ENCODE assay signal across 27 cellular contexts in the genomic region with DNA sequence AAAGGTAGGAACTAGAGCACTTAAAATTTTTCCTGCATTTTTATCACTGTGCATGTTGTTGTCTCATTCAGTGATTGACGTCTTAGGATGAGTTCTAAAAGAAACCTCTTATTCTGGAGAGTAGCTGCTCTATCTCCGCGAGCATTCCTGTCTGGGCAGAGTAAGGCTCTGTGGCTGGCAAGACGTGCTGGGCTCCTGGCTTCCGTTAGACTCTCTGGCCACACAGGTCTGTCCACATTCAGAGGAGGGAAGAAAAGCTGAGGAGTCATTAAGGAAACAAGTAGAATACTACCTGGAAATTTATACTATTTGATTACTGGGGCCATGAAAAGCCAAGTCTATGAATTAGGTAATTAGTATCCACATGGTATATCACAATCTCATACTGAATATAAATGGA.
DNase-seq lines count a peak whose midpoint lies in the region; ATAC-seq and TF ChIP-seq lines count a peak whose summit lies in the region.
"Had no signal": no experiment of that assay in that cellular context is flagged by ENCODE, and none has a peak within 500 bp of the region (broad histone marks: within the 10 kb centered on the region; RNA-seq: fewer than 3 reads in every experiment).

No MANE protein-coding gene starts in this region.

- no peaks in the 10 kb centered on the region for H3K9me2 ChIP-seq in hepatocyte (replicated peaks; ENCODE audit: insufficient read depth)

- H4K20me1 ChIP-seq in hepatocyte (ENCODE audit: insufficient read depth, poor library complexity, severe bottlenecking): no peaks in the 10 kb centered on the region
- H4K20me1 ChIP-seq: BLaER1 treated with 17β-estradiol and CSF1 and Interleukin-3, amounts not matched to agents 10 nM and 100 nM had no signal

- H3K4me3 ChIP-seq in breast epithelium (no peak overlapping the region), hepatocyte (no peak overlapping the region)
- H3K4me3 ChIP-seq: BLaER1 treated with 17β-estradiol and CSF1 and Interleukin-3, amounts not matched to agents 10 nM and 100 nM; GM23248; HAP-1; Peyer's patch; SJCRH30 had no signal

- peak overlapping the region; percentile 36 for H3K4me2 ChIP-seq in hepatocyte
- H3K4me2 ChIP-seq: BLaER1 treated with 17β-estradiol and CSF1 and Interleukin-3, amounts not matched to agents 10 nM and 100 nM had no signal

- peak overlapping the region; percentile 31 for H3K27ac Mint-ChIP-seq in activated CD4-positive, alpha-beta T cell treated with anti-CD3 and anti-CD28 coated beads for 36 hours
- no peak overlapping the region for H3K27ac Mint-ChIP-seq in activated CD4-positive, alpha-beta T cell treated with anti-CD3 and anti-CD28 coated beads, Interleukin-2, amount 10 ng/mL, durations not matched to agents 24 days and 14 days
- H3K27ac Mint-ChIP-seq in stimulated activated memory B cell treated with anti-CD40 and anti-IgM and Interleukin-4, amounts not matched to agents 10 μg/mL and 1 μg/mL and 100 μg/mL, for 72 hours: peak overlapping the region; percentile 3
- H3K27ac Mint-ChIP-seq in activated T-cell treated with anti-CD3 and anti-CD28 coated beads, Interleukin-2, amount 50 U/mL, for 24 hours: no peak overlapping the region
- H3K27ac Mint-ChIP-seq: CD4-positive, alpha-beta memory T cell had no signal

- no peak for TF ChIP-seq POLR2A in breast epithelium (IDR thresholded peaks at IDR 0.05)

- peaks cover 9 to 11% of the 10 kb centered on the region in 2 donors for H3K9me3 ChIP-seq in breast epithelium
- peaks cover 16% of the 10 kb centered on the region for H3K9me3 ChIP-seq in hepatocyte (ENCODE audit: low read depth)
- H3K9me3 ChIP-seq: Caco-2 had no signal

- ATAC-seq in activated CD4-positive, alpha-beta T cell treated with anti-CD3 and anti-CD28 coated beads for 36 hours: no peak
- no peak for ATAC-seq in stimulated activated memory B cell treated with anti-CD40 and anti-IgM and Interleukin-4, amounts not matched to agents 10 μg/mL and 1 μg/mL and 100 μg/mL, for 72 hours
- ATAC-seq in left lobe of liver: no peak

- H3K27ac ChIP-seq in breast epithelium: peak overlapping the region; percentile 64 to 66
- H3K27ac ChIP-seq in hepatocyte: peak overlapping the region; percentile 84
- H3K27ac ChIP-seq: 22Rv1; BLaER1 treated with 17β-estradiol and CSF1 and Interleukin-3, amounts not matched to agents 10 nM and 100 nM; GM23248; Peyer's patch; SJCRH30 had no signal

- H3K4me1 Mint-ChIP-seq in activated CD4-positive, alpha-beta T cell treated with anti-CD3 and anti-CD28 coated beads for 36 hours: peaks cover 3% of the 10 kb centered on the region
- H3K4me1 Mint-ChIP-seq in activated CD4-positive, alpha-beta T cell treated with anti-CD3 and anti-CD28 coated beads, Interleukin-2, amount 10 ng/mL, durations not matched to agents 24 days and 14 days: peaks cover 8% of the 10 kb centered on the region
- peaks cover 30% of the 10 kb centered on the region for H3K4me1 Mint-ChIP-seq in stimulated activated memory B cell treated with anti-CD40 and anti-IgM and Interleukin-4, amounts not matched to agents 10 μg/mL and 1 μg/mL and 100 μg/mL, for 72 hours
- H3K4me1 Mint-ChIP-seq in activated T-cell treated with anti-CD3 and anti-CD28 coated beads, Interleukin-2, amount 50 U/mL, for 24 hours (ENCODE audit: low read depth): peaks cover 8% of the 10 kb centered on the region

- H3K27me3 Mint-ChIP-seq in activated CD4-positive, alpha-beta T cell treated with anti-CD3 and anti-CD28 coated beads for 36 hours: no peaks in the 10 kb centered on the region
- no peaks in the 10 kb centered on the region for H3K27me3 Mint-ChIP-seq in activated CD4-positive, alpha-beta T cell treated with anti-CD3 and anti-CD28 coated beads, Interleukin-2, amount 10 ng/mL, durations not matched to agents 24 days and 14 days
- no peaks in the 10 kb centered on the region for H3K27me3 Mint-ChIP-seq in stimulated activated memory B cell treated with anti-CD40 and anti-IgM and Interleukin-4, amounts not matched to agents 10 μg/mL and 1 μg/mL and 100 μg/mL, for 72 hours
- no peaks in the 10 kb centered on the region for H3K27me3 Mint-ChIP-seq in activated T-cell treated with anti-CD3 and anti-CD28 coated beads, Interleukin-2, amount 50 U/mL, for 24 hours
- H3K27me3 Mint-ChIP-seq: CD4-positive, alpha-beta memory T cell had no signal

- no peak for TF ChIP-seq CTCF in breast epithelium (IDR thresholded peaks at IDR 0.05)
- TF ChIP-seq CTCF in hepatocyte (IDR thresholded peaks at IDR 0.05; ENCODE audit: poor library complexity): no peak

- DNase-seq in activated CD4-positive, alpha-beta T cell treated with anti-CD3 and anti-CD28 coated beads for 36 hours: no peak
- DNase-seq in activated CD4-positive, alpha-beta T cell treated with anti-CD3 and anti-CD28 coated beads, Interleukin-2, amount 10 ng/mL, durations not matched to agents 24 days and 14 days: no peak
- DNase-seq in breast epithelium (ENCODE audit: low spot score in 2 of 2) (peak in 1 of 2 donors; percentile 60), hepatocyte (ENCODE audit: low spot score) (no peak), NCI-H1436 treated with DMSO at 0.1 percent for 48 hours (lab: John Stamatoyannopoulos, UW) (no peak), left lobe of liver (ENCODE audit: low spot score) (no peak)
- DNase-seq in activated T-cell treated with anti-CD3 and anti-CD28 coated beads, Interleukin-2, amount 50 U/mL, for 24 hours: no peak
- DNase-seq: ACHN; Caco-2; CD4-positive, alpha-beta memory T cell; DMS 273 treated with DMSO at 0.1 percent for 48 hours; DMS79 treated with DMSO at 0.1 percent for 48 hours; GM23248; Kasumi-1; MM.1S; NCI-H1092; NCI-H146; NCI-H2029; NCI-H345; NCI-H524; NCI-H774; Peyer's patch; SJCRH30 had no signal

- peaks cover 28% of the 10 kb centered on the region for H3K36me3 Mint-ChIP-seq in activated CD4-positive, alpha-beta T cell treated with anti-CD3 and anti-CD28 coated beads for 36 hours (ENCODE audit: low read depth)
- H3K36me3 Mint-ChIP-seq in activated CD4-positive, alpha-beta T cell treated with anti-CD3 and anti-CD28 coated beads, Interleukin-2, amount 10 ng/mL, durations not matched to agents 24 days and 14 days (ENCODE audit: low read depth): peaks cover 11% of the 10 kb centered on the region
- peaks cover 33% of the 10 kb centered on the region for H3K36me3 Mint-ChIP-seq in stimulated activated memory B cell treated with anti-CD40 and anti-IgM and Interleukin-4, amounts not matched to agents 10 μg/mL and 1 μg/mL and 100 μg/mL, for 72 hours
- peaks cover 54% of the 10 kb centered on the region for H3K36me3 Mint-ChIP-seq in activated T-cell treated with anti-CD3 and anti-CD28 coated beads, Interleukin-2, amount 50 U/mL, for 24 hours (ENCODE audit: low read depth)

- H3K27me3 ChIP-seq in breast epithelium (no peaks in the 10 kb centered on the region), hepatocyte (no peaks in the 10 kb centered on the region)
- H3K27me3 ChIP-seq: BLaER1 treated with 17β-estradiol and CSF1 and Interleukin-3, amounts not matched to agents 10 nM and 100 nM; Peyer's patch; SJCRH30 had no signal

- H3K79me2 ChIP-seq in hepatocyte: no peaks in the 10 kb centered on the region

- 50% methylated on average over 5 of the region's 5 CpGs for WGBS in hepatocyte (ENCODE audit: low lambda C conversion rate, missing lambda C conversion rate)

- intact Hi-C loops in activated CD4-positive, alpha-beta T cell treated with anti-CD3 and anti-CD28 coated beads for 36 hours (cut with DNase I, micrococcal nuclease): loop anchor here in 1 of 2 experiments (5.0 kb wide), 1 partner anchor 457 kb away; no protein-coding TSS in a partner anchor
- intact Hi-C loops in activated CD4-positive, alpha-beta T cell treated with anti-CD3 and anti-CD28 coated beads, Interleukin-2, amount 10 ng/mL, durations not matched to agents 24 days and 14 days (cut with micrococcal nuclease): no loop called here
- intact Hi-C loops in breast epithelium (cut with DNase I; ENCODE audit: low total_unique reads): no loop called here

- CTCF ChIA-PET in activated CD4-positive, alpha-beta T cell treated with anti-CD3 and anti-CD28 coated beads for 36 hours (lab: Charles Lee): interaction anchor here (0.6 kb wide), 1 partner anchor 594 kb away, joined by 3 read pairs; no protein-coding TSS in a partner anchor

- H3K36me3 ChIP-seq in breast epithelium (no peaks in the 10 kb centered on the region), hepatocyte (replicated peaks; ENCODE audit: insufficient read depth, low read depth) (no peaks in the 10 kb centered on the region)
- H3K36me3 ChIP-seq: HAP-1, Peyer's patch, SJCRH30 had no signal

- peaks cover 0 to 11% of the 10 kb centered on the region in 2 donors for H3K4me1 ChIP-seq in breast epithelium
- H3K4me1 ChIP-seq in hepatocyte (ENCODE audit: insufficient read depth): peaks cover 35% of the 10 kb centered on the region

- POLR2A ChIA-PET in activated CD4-positive, alpha-beta T cell treated with anti-CD3 and anti-CD28 coated beads for 36 hours (lab: Charles Lee): no interaction called here

- peaks cover 2% of the 10 kb centered on the region for H3K9me3 Mint-ChIP-seq in activated CD4-positive, alpha-beta T cell treated with anti-CD3 and anti-CD28 coated beads for 36 hours (ENCODE audit: low read depth)
- H3K9me3 Mint-ChIP-seq in activated CD4-positive, alpha-beta T cell treated with anti-CD3 and anti-CD28 coated beads, Interleukin-2, amount 10 ng/mL, durations not matched to agents 24 days and 14 days: peaks cover 5% of the 10 kb centered on the region
- H3K9me3 Mint-ChIP-seq in stimulated activated memory B cell treated with anti-CD40 and anti-IgM and Interleukin-4, amounts not matched to agents 10 μg/mL and 1 μg/mL and 100 μg/mL, for 72 hours: peaks cover 9% of the 10 kb centered on the region
- peaks cover 3% of the 10 kb centered on the region for H3K9me3 Mint-ChIP-seq in activated T-cell treated with anti-CD3 and anti-CD28 coated beads, Interleukin-2, amount 50 U/mL, for 24 hours

- no peak overlapping the region for H3K4me3 Mint-ChIP-seq in activated CD4-positive, alpha-beta T cell treated with anti-CD3 and anti-CD28 coated beads for 36 hours
- H3K4me3 Mint-ChIP-seq in activated CD4-positive, alpha-beta T cell treated with anti-CD3 and anti-CD28 coated beads, Interleukin-2, amount 10 ng/mL, durations not matched to agents 24 days and 14 days: no peak overlapping the region
- no peak overlapping the region for H3K4me3 Mint-ChIP-seq in stimulated activated memory B cell treated with anti-CD40 and anti-IgM and Interleukin-4, amounts not matched to agents 10 μg/mL and 1 μg/mL and 100 μg/mL, for 72 hours
- no peak overlapping the region for H3K4me3 Mint-ChIP-seq in activated T-cell treated with anti-CD3 and anti-CD28 coated beads, Interleukin-2, amount 50 U/mL, for 24 hours
- H3K4me3 Mint-ChIP-seq: CD4-positive, alpha-beta memory T cell had no signal

- H2AFZ ChIP-seq in hepatocyte: no peak overlapping the region
- H2AFZ ChIP-seq: GM23248 had no signal

Comparison
In these comparisons a context has a peak if more than half of its experiments do, and no peak if none do; other contexts are left out.
1. H3K27ac Mint-ChIP-seq: peak in activated CD4-positive, alpha-beta T cell treated with anti-CD3 and anti-CD28 coated beads for 36 hours (single experiment) and stimulated activated memory B cell treated with anti-CD40 and anti-IgM and Interleukin-4, amounts not matched to agents 10 μg/mL and 1 μg/mL and 100 μg/mL, for 72 hours (single experiment); none in activated CD4-positive, alpha-beta T cell treated with anti-CD3 and anti-CD28 coated beads, Interleukin-2, amount 10 ng/mL, durations not matched to agents 24 days and 14 days (single experiment) and activated T-cell treated with anti-CD3 and anti-CD28 coated beads, Interleukin-2, amount 50 U/mL, for 24 hours (single experiment).